ENCODE assay signal across 1 cellular context in genomic region chr1:111888740-111889376, GRCh38.
TF ChIP-seq lines count a peak whose summit lies in the region.

No MANE protein-coding gene starts in this region.

TF ChIP-seq in GM23338, 12 proteins besides CTCF, POLR2A, EP300 and RAD21 (continued from another document):
- TF ChIP-seq ZNF462 (CRISPR knock-in tag; IDR thresholded peaks at IDR 0.05) (no peak), ZNF114 (CRISPR knock-in tag; IDR thresholded peaks at IDR 0.05) (no peak), REST (IDR thresholded peaks at IDR 0.05; ENCODE audit: unreplicated experiment) (no peak), STAT1 (IDR thresholded peaks at IDR 0.05; ENCODE audit: unreplicated experiment) (no peak), JUNB (IDR thresholded peaks at IDR 0.05; ENCODE audit: unreplicated experiment) (no peak), NANOG (IDR thresholded peaks at IDR 0.05; ENCODE audit: borderline replicate concordance) (no peak), ZNF331 (CRISPR knock-in tag; IDR thresholded peaks at IDR 0.05; ENCODE audit: low read depth) (no peak)
- TF ChIP-seq, protein P1, sequence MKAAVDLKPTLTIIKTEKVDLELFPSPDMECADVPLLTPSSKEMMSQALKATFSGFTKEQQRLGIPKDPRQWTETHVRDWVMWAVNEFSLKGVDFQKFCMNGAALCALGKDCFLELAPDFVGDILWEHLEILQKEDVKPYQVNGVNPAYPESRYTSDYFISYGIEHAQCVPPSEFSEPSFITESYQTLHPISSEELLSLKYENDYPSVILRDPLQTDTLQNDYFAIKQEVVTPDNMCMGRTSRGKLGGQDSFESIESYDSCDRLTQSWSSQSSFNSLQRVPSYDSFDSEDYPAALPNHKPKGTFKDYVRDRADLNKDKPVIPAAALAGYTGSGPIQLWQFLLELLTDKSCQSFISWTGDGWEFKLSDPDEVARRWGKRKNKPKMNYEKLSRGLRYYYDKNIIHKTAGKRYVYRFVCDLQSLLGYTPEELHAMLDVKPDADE (IDR thresholded peaks at IDR 0.05): no peak
